In the genomic region with DNA sequence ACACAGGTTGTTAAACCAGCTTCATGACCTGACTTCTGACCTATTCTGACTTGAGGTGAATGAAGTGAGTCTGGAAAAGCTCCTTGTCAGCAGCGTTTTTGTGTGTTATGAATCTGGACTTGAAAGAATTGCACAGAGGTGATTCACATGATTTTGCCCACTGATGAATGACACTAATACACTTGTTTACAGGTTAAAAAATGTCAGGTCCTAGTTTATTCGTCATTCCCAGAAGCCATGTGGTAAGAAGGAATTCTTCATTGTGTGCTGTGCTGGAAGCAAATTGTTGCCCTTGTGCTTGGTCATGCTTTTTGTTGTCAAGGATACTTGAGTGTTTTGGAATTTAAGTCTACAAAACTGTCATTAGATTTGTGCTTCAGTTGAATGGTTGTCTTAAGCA, we compare ENCODE assay signal across 15 cellular contexts. TPM values are rescaled to one million over a fixed set of nuclear protein-coding genes. Genes with fewer than 3 reads are reported as not detected.
A peak's percentile ranks its signal among the peaks of the same experiment; 100 is the strongest.
DNase-seq lines count a peak whose midpoint lies in the region; ATAC-seq, FAIRE-seq and TF ChIP-seq lines count a peak whose summit lies in the region.
"Had no signal": no experiment of that assay in that cellular context is flagged by ENCODE, and none has a peak within 500 bp of the region (broad histone marks: within the 10 kb centered on the region; RNA-seq: fewer than 3 reads in every experiment).

No MANE protein-coding gene starts in this region.

- H3K9ac ChIP-seq in neural cell (ENCODE audit: low read length): no peak overlapping the region

- TF ChIP-seq EP300 in neural cell (conservative IDR thresholded peaks at IDR 0.05; ENCODE audit: poor library complexity, severe bottlenecking): peak; percentile 12

- H3K4me2 ChIP-seq in neural cell (ENCODE audit: low read length): no peak overlapping the region

- H4K20me1 ChIP-seq in neural cell (ENCODE audit: insufficient read depth): no peaks in the 10 kb centered on the region

- no peaks in the 10 kb centered on the region for H3K27me3 ChIP-seq in neural cell (ENCODE audit: insufficient read depth, low read depth, low read length)
- H3K27me3 ChIP-seq: adrenal gland, dorsolateral prefrontal cortex, gastroesophageal sphincter had no signal

- TF ChIP-seq RAD21 in neural cell (conservative IDR thresholded peaks at IDR 0.05): no peak

- H3K27ac ChIP-seq in neural cell (ENCODE audit: low read length): no peak overlapping the region
- H3K27ac ChIP-seq: adrenal gland, gastroesophageal sphincter, psoas muscle had no signal

- H3K4me3 ChIP-seq in neural cell (ENCODE audit: low read length): no peak overlapping the region
- H3K4me3 ChIP-seq: adrenal gland, dorsolateral prefrontal cortex, gastroesophageal sphincter, psoas muscle had no signal

- H3K79me2 ChIP-seq in neural cell (replicated peaks; ENCODE audit: insufficient read depth, low read length): no peaks in the 10 kb centered on the region

- DNase-seq in AG20443 (ENCODE audit: low spot score) (peak; percentile 68), LHCN-M2 (ENCODE audit: low read depth) (peak; percentile 8), DMS 273 treated with DMSO at 0.1 percent for 48 hours (lab: John Stamatoyannopoulos, UW) (no peak), NCI-H526 (lab: John Stamatoyannopoulos, UW) (no peak), NCI-H128 (lab: John Stamatoyannopoulos, UW; ENCODE audit: unreplicated experiment) (no peak)
- DNase-seq: adrenal gland, dorsolateral prefrontal cortex, islet precursor cell, NCI-H1092, NCI-H345, psoas muscle had no signal

- H3K36me3 ChIP-seq in neural cell (ENCODE audit: insufficient read depth, low read length): peaks cover 10% of the 10 kb centered on the region

- no peaks in the 10 kb centered on the region for H3K9me2 ChIP-seq in neural cell (ENCODE audit: insufficient read depth, low read length)

- H2AFZ ChIP-seq in neural cell (ENCODE audit: low read depth, low read length): no peak overlapping the region

- no peak for TF ChIP-seq CTCF in neural cell (IDR thresholded peaks at IDR 0.05; ENCODE audit: poor library complexity, severe bottlenecking)

- peak; percentile 82 for FAIRE-seq in endometrium (lab: Jason Lieb, UNC)

- ATAC-seq in activated CD4-positive, CD25-positive, alpha-beta regulatory T cell treated with anti-CD3 and anti-CD28 coated beads, Interleukin-2, amount 50 U/mL, for 24 hours: no peak
- ATAC-seq: gastroesophageal sphincter, psoas muscle had no signal

- H3K9me3 ChIP-seq in neural cell (ENCODE audit: low read length): no peaks in the 10 kb centered on the region
- H3K9me3 ChIP-seq: adrenal gland, gastroesophageal sphincter, psoas muscle had no signal

- H3F3A ChIP-seq in neural cell (ENCODE audit: insufficient read depth, low read length, poor library complexity, severe bottlenecking): no peaks in the 10 kb centered on the region

TF ChIP-seq in neural cell, 6 proteins besides CTCF, POLR2A, EP300 and RAD21:
- TF ChIP-seq, protein P1, sequence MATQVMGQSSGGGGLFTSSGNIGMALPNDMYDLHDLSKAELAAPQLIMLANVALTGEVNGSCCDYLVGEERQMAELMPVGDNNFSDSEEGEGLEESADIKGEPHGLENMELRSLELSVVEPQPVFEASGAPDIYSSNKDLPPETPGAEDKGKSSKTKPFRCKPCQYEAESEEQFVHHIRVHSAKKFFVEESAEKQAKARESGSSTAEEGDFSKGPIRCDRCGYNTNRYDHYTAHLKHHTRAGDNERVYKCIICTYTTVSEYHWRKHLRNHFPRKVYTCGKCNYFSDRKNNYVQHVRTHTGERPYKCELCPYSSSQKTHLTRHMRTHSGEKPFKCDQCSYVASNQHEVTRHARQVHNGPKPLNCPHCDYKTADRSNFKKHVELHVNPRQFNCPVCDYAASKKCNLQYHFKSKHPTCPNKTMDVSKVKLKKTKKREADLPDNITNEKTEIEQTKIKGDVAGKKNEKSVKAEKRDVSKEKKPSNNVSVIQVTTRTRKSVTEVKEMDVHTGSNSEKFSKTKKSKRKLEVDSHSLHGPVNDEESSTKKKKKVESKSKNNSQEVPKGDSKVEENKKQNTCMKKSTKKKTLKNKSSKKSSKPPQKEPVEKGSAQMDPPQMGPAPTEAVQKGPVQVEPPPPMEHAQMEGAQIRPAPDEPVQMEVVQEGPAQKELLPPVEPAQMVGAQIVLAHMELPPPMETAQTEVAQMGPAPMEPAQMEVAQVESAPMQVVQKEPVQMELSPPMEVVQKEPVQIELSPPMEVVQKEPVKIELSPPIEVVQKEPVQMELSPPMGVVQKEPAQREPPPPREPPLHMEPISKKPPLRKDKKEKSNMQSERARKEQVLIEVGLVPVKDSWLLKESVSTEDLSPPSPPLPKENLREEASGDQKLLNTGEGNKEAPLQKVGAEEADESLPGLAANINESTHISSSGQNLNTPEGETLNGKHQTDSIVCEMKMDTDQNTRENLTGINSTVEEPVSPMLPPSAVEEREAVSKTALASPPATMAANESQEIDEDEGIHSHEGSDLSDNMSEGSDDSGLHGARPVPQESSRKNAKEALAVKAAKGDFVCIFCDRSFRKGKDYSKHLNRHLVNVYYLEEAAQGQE (IDR thresholded peaks at IDR 0.05; ENCODE audit: borderline replicate concordance): peak; percentile 64
- TF ChIP-seq EZH2 (IDR thresholded peaks at IDR 0.05; ENCODE audit: borderline replicate concordance, insufficient read depth, low read length, poor library complexity, severe bottlenecking) (no peak), MXI1 (conservative IDR thresholded peaks at IDR 0.05; ENCODE audit: poor library complexity, severe bottlenecking) (peak; percentile 16)

RNA-seq across cellular contexts. Expression of a gene that starts 15.5 kb away (rescaled TPM):
- total RNA-seq in LHCN-M2 (2014; rRNA removed): 10.7 and 22.6 TPM in 2 replicates
- polyA plus RNA-seq in LHCN-M2 (2012): 27.5 TPM
- polyA plus RNA-seq in neural cell: 211 and 245 TPM in 2 replicates
- polyA minus RNA-seq in neural cell: 88.4 and 103 TPM in 2 replicates

Comparison
In these comparisons a context has a peak if more than half of its experiments do, and no peak if none do; other contexts are left out.
1. DNase-seq: peak in AG20443 (single experiment) and LHCN-M2 (single experiment); none in DMS 273 treated with DMSO at 0.1 percent for 48 hours (single experiment), NCI-H526 (0 of 2) and NCI-H128 (single experiment).